Comparison of ENCODE assay signal across 8 cellular contexts in the genomic region with DNA sequence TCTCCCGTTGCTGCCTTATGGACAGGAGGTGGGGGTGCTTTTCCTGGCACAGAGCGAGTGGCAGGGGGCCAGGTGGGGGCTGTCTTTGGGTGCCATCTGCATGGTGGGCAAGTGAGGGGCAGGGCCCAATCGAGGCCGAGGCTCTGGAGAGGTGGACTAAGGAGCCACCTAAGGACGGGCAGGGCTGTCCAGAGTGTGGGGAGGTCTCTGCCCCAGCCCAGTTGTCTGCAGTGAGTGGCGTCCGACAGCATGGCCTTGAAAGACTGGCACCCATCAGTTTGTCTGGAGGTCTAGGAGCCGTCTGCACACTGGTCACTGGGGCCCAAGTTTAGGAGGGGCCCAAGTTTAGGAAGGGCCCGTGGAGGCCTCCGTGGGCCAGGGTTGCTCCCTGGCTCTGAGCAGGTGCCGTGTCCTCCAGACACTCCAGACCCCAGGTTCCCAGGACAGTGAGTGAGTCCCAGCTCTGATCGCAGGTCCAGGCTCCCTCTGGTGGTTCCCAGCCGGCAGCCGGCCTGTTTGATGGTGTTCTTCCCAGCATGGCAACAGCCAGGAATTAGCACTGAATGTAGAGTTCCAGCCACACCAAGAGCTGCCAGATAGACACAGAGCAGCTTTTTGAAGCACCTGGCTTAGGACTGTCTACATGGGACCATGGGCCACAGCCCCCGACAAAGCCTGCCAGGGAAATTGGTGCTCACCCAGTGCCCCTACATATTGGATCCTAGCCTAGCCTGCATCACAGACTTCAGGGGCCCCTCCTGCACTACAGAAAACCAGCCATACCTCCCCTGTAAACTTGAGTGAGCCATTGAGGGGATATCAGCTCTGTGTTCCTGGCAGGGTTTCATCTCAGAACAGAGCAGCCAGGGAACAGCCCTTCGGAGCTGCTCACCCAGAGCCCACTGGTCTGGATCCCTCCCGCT.
A peak's percentile ranks its signal among the peaks of the same experiment; 100 is the strongest.
DNase-seq lines count a peak whose midpoint lies in the region; ATAC-seq and TF ChIP-seq lines count a peak whose summit lies in the region.

No MANE protein-coding gene starts in this region.

- peak overlapping the region; percentile 4 for H3K27ac ChIP-seq in caudate nucleus (ENCODE audit: low read depth, low read length)
- H3K27ac ChIP-seq in testis: peak overlapping the region; percentile 62 to 70

- H3K27me3 ChIP-seq in testis: no peaks in the 10 kb centered on the region

- TF ChIP-seq CTCF in testis (IDR thresholded peaks at IDR 0.05): peak; percentile 51 to 81 (median 60)

- H3K4me3 ChIP-seq in testis: no peak overlapping the region

- no peaks in the 10 kb centered on the region for H3K9me3 ChIP-seq in testis

- WGBS in testis, 2 donors: 45 to 47% methylated on average over 2 to 16 of the region's 17 CpGs

- intact Hi-C loops in testis (cut with DNase I; ENCODE audit: low total_unique reads): loop anchor here (5.0 kb wide), 1 partner anchor 143 kb away; no protein-coding TSS in a partner anchor

- TF ChIP-seq POLR2A in testis (IDR thresholded peaks at IDR 0.05): no peak
- TF ChIP-seq POLR2A in GM18505 (IDR thresholded peaks at IDR 0.05; ENCODE audit: borderline replicate concordance, extremely low read depth, insufficient read depth, insufficient read length): no peak

- ATAC-seq in HG02678 (IDR thresholded peaks at IDR 0.05; ENCODE audit: unreplicated experiment): no peak
- ATAC-seq in GM18505 (IDR thresholded peaks at IDR 0.05; ENCODE audit: unreplicated experiment): no peak

- H3K4me1 ChIP-seq in testis: peaks cover 40% of the 10 kb centered on the region

- no peaks in the 10 kb centered on the region for H3K36me3 ChIP-seq in testis (ENCODE audit: low read depth, missing control alignments)

- peak; percentile 22 to 35 for DNase-seq in stimulated activated CD4-positive, alpha-beta T cell treated with anti-CD3 and anti-CD28 coated beads, Interleukin-2, amount 100 ng/mL, for 24 hours
- DNase-seq in stimulated activated CD4-positive, alpha-beta T cell treated with anti-CD3 and anti-CD28 coated beads, Interleukin-4, amount 100 ng/mL, for 4 hours: no peak
- peak; percentile 67 for DNase-seq in NCI-H446 treated with DMSO at 0.1 percent for 48 hours (lab: John Stamatoyannopoulos, UW)
- DNase-seq in caudate nucleus (lab: John Stamatoyannopoulos, UW): peak in 45 of 61 donors; percentile 15 to 69 (median 35)
- DNase-seq in kidney tubule cell (ENCODE audit: low spot score): peak; percentile 48
- DNase-seq in testis: peak; percentile 88

Comparison
In these comparisons a context has a peak if more than half of its experiments do, and no peak if none do; other contexts are left out.
1. DNase-seq: peak in stimulated activated CD4-positive, alpha-beta T cell treated with anti-CD3 and anti-CD28 coated beads, Interleukin-2, amount 100 ng/mL, for 24 hours (2 of 2), NCI-H446 treated with DMSO at 0.1 percent for 48 hours (single experiment), caudate nucleus (45 of 61), kidney tubule cell (single experiment) and testis (single experiment); none in stimulated activated CD4-positive, alpha-beta T cell treated with anti-CD3 and anti-CD28 coated beads, Interleukin-4, amount 100 ng/mL, for 4 hours (0 of 2).